In the genomic region with DNA sequence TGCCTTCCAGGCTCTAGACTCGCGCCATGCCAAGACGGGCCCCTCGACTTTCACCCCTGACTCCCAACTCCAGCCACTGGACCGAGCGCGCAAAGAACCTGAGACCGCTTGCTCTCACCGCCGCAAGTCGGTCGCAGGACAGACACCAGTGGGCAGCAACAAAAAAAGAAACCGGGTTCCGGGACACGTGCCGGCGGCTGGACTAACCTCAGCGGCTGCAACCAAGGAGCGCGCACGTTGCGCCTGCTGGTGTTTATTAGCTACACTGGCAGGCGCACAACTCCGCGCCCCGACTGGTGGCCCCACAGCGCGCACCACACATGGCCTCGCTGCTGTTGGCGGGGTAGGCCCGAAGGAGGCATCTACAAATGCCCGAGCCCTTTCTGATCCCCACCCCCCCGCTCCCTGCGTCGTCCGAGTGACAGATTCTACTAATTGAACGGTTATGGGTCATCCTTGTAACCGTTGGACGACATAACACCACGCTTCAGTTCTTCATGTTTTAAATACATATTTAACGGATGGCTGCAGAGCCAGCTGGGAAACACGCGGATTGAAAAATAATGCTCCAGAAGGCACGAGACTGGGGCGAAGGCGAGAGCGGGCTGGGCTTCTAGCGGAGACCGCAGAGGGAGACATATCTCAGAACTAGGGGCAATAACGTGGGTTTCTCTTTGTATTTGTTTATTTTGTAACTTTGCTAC, we compare ENCODE assay signal across 12 cellular contexts. TPM values are rescaled to one million over a fixed set of nuclear protein-coding genes. Genes with fewer than 3 reads are reported as not detected.
A peak's percentile ranks its signal among the peaks of the same experiment; 100 is the strongest.
DNase-seq lines count a peak whose midpoint lies in the region; ATAC-seq and TF ChIP-seq lines count a peak whose summit lies in the region.
"Had no signal": no experiment of that assay in that cellular context is flagged by ENCODE, and none has a peak within 500 bp of the region (broad histone marks: within the 10 kb centered on the region; RNA-seq: fewer than 3 reads in every experiment).

No MANE protein-coding gene starts in this region.

- no peaks in the 10 kb centered on the region for H3K9me3 ChIP-seq in iPS-18a (ENCODE audit: control insufficient read depth, low read depth, low read length)
- no peaks in the 10 kb centered on the region for H3K9me3 ChIP-seq in skeletal muscle tissue (ENCODE audit: control insufficient read depth in 3 of 3, low read length in 3 of 3)
- H3K9me3 ChIP-seq: right lobe of liver had no signal

- H3K9me3 Mint-ChIP-seq in activated T-cell treated with anti-CD3 and anti-CD28 coated beads, Interleukin-2, amount 50 U/mL, for 24 hours = no peaks in the 10 kb centered on the region
- H3K9me3 Mint-ChIP-seq in activated B cell treated with CpG ODN at 0.5 μM for 24 hours = no peaks in the 10 kb centered on the region

- H3K4me3 Mint-ChIP-seq in activated T-cell treated with anti-CD3 and anti-CD28 coated beads, Interleukin-2, amount 50 U/mL, for 24 hours = peak overlapping the region; percentile 12
- H3K4me3 Mint-ChIP-seq in activated B cell treated with CpG ODN at 0.5 μM for 24 hours = peak overlapping the region; percentile 4

- peak overlapping the region; percentile 39 for H3K27ac Mint-ChIP-seq in activated T-cell treated with anti-CD3 and anti-CD28 coated beads, Interleukin-2, amount 50 U/mL, for 24 hours
- H3K27ac Mint-ChIP-seq in activated B cell treated with CpG ODN at 0.5 μM for 24 hours = no peak overlapping the region

- H3K4me3 ChIP-seq in iPS-18a (ENCODE audit: low read length) (peak overlapping the region; percentile 33), skeletal muscle tissue (ENCODE audit: low read length in 3 of 3) (peak overlapping the region in 2 of 3 donors; percentile 36 to 49)
- H3K4me3 ChIP-seq: right lobe of liver had no signal

- H3K9ac ChIP-seq in iPS-18a (ENCODE audit: low read length) (no peak overlapping the region), skeletal muscle tissue (ENCODE audit: low read depth in 1 of 3, low read length in 3 of 3) (peak overlapping the region in 1 of 3 donors; percentile 8)

- peaks cover 88% of the 10 kb centered on the region for H3K27me3 Mint-ChIP-seq in activated T-cell treated with anti-CD3 and anti-CD28 coated beads, Interleukin-2, amount 50 U/mL, for 24 hours
- peaks cover 62% of the 10 kb centered on the region for H3K27me3 Mint-ChIP-seq in activated B cell treated with CpG ODN at 0.5 μM for 24 hours

- H3K27ac ChIP-seq in iPS-18a (ENCODE audit: low read length) (no peak overlapping the region), skeletal muscle tissue (ENCODE audit: low read depth, low read length) (no peak overlapping the region)
- H3K27ac ChIP-seq: right lobe of liver had no signal

- no peak for TF ChIP-seq CTCF in activated B cell treated with CpG ODN at 0.5 μM for 24 hours (IDR thresholded peaks at IDR 0.05)

- intact Hi-C loops in activated B cell treated with CpG ODN at 0.5 μM for 24 hours (cut with micrococcal nuclease) = loop anchor here (5.0 to 10.0 kb wide), 2 partner anchors 49 to 171 kb away; partner anchors contain the start of gene OLIG1

- H3K4me1 ChIP-seq in iPS-18a (ENCODE audit: control insufficient read depth, low read depth, low read length) (peaks cover 8% of the 10 kb centered on the region), skeletal muscle tissue (ENCODE audit: control insufficient read depth in 3 of 3, insufficient read depth in 3 of 3, low read length in 3 of 3) (peaks cover 20 to 35% (median 29%) of the 10 kb centered on the region in 3 donors)

- ATAC-seq in activated B cell treated with CpG ODN at 0.5 μM for 24 hours (ENCODE audit: low read depth) = no peak
- ATAC-seq: right lobe of liver had no signal

- H3K27me3 ChIP-seq in iPS-18a (ENCODE audit: control insufficient read depth, insufficient read depth, low read length) (peaks cover 100% of the 10 kb centered on the region), skeletal muscle tissue (ENCODE audit: control insufficient read depth in 3 of 3, insufficient read depth in 3 of 3, low read length in 3 of 3) (peaks cover 85 to 99% (median 96%) of the 10 kb centered on the region in 3 donors)

- H3K4me1 Mint-ChIP-seq in activated T-cell treated with anti-CD3 and anti-CD28 coated beads, Interleukin-2, amount 50 U/mL, for 24 hours (ENCODE audit: low read depth) = peaks cover 58% of the 10 kb centered on the region
- H3K4me1 Mint-ChIP-seq in activated B cell treated with CpG ODN at 0.5 μM for 24 hours = peaks cover 34% of the 10 kb centered on the region

- POLR2A ChIA-PET in activated B cell treated with CpG ODN at 0.5 μM for 24 hours (lab: Charles Lee) = no interaction called here

- H3K36me3 ChIP-seq in iPS-18a (ENCODE audit: control insufficient read depth, low read depth, low read length) = no peaks in the 10 kb centered on the region
- H3K36me3 ChIP-seq in skeletal muscle tissue (ENCODE audit: control insufficient read depth in 3 of 3, insufficient read depth in 3 of 3, low read length in 3 of 3) = no peaks in the 10 kb centered on the region
- H3K36me3 ChIP-seq: right lobe of liver had no signal

- CTCF ChIA-PET in activated B cell treated with CpG ODN at 0.5 μM for 24 hours (lab: Charles Lee) = no interaction called here

- no peak for DNase-seq in activated T-cell treated with anti-CD3 and anti-CD28 coated beads, Interleukin-2, amount 50 U/mL, for 24 hours
- no peak for DNase-seq in activated T-cell treated with anti-CD3 and anti-CD28 coated beads, Interleukin-2, amount 50 U/mL, for 1 hour
- DNase-seq in activated B cell treated with CpG ODN at 0.5 μM for 24 hours = no peak
- DNase-seq in activated effector memory CD4-positive, alpha-beta T cell treated with anti-CD3 and anti-CD28 coated beads, Interleukin-2, amount 50 U/mL, for 16 hours = no peak
- DNase-seq in stimulated activated CD4-positive, alpha-beta T cell treated with anti-CD3 and anti-CD28 coated beads, Interleukin-4, amount 100 ng/mL, for 24 hours = no peak
- no peak for DNase-seq in OCI-M1 (lab: John Stamatoyannopoulos, UW)
- DNase-seq: effector CD8-positive, alpha-beta T cell; KBM-7 had no signal

- H3K36me3 Mint-ChIP-seq in activated T-cell treated with anti-CD3 and anti-CD28 coated beads, Interleukin-2, amount 50 U/mL, for 24 hours (ENCODE audit: low read depth) = no peaks in the 10 kb centered on the region
- no peaks in the 10 kb centered on the region for H3K36me3 Mint-ChIP-seq in activated B cell treated with CpG ODN at 0.5 μM for 24 hours (ENCODE audit: low read depth)

RNA-seq across cellular contexts. Expression of gene OLIG2, which starts 2.0 kb away (rescaled TPM):
- total RNA-seq in activated B cell treated with CpG ODN at 0.5 μM for 24 hours = not detected in 2 replicates
- total RNA-seq in skeletal muscle tissue = not detected
- total RNA-seq: NCI-H460, right lobe of liver had no signal

RNA-seq across cellular contexts. Expression of gene OLIG1, which starts 46.2 kb away (rescaled TPM):
- total RNA-seq in activated B cell treated with CpG ODN at 0.5 μM for 24 hours (not detected in 2 replicates), skeletal muscle tissue (not detected)
- total RNA-seq: NCI-H460, right lobe of liver had no signal
